ENCODE assay signal across 13 cellular contexts in genomic region chr11:72762641-72763304, GRCh38. TPM values are rescaled to one million over a fixed set of nuclear protein-coding genes. Genes with fewer than 3 reads are reported as not detected.
DNase-seq lines count a peak whose midpoint lies in the region; ATAC-seq and TF ChIP-seq lines count a peak whose summit lies in the region.
"Had no signal": no experiment of that assay in that cellular context is flagged by ENCODE, and none has a peak within 500 bp of the region (broad histone marks: within the 10 kb centered on the region; RNA-seq: fewer than 3 reads in every experiment).

No MANE protein-coding gene starts in this region.

- no peak for TF ChIP-seq CTCF in neural crest cell (conservative IDR thresholded peaks at IDR 0.05)

- peak; percentile 78 for ATAC-seq in GM21447 (IDR thresholded peaks at IDR 0.05; ENCODE audit: unreplicated experiment)
- ATAC-seq in T-helper 17 cell, result peak; percentile 90
- ATAC-seq in left ventricle myocardium superior, result no peak
- ATAC-seq: HCT116, upper lobe of right lung had no signal

- peaks cover 5% of the 10 kb centered on the region for H3K36me3 Mint-ChIP-seq in activated T-cell treated with anti-CD3 and anti-CD28 coated beads, Interleukin-2, amount 50 U/mL, for 24 hours (ENCODE audit: low read depth)
- H3K36me3 Mint-ChIP-seq in T-helper 17 cell (ENCODE audit: low read depth) (peaks cover 7% of the 10 kb centered on the region), neural crest cell (ENCODE audit: low read depth) (no peaks in the 10 kb centered on the region)

- H3K4me3 ChIP-seq in H7 (ENCODE audit: insufficient read depth, low read depth, low read length), result no peak overlapping the region
- H3K4me3 ChIP-seq: upper lobe of right lung had no signal

- peak overlapping the region; percentile 70 for H3K27ac Mint-ChIP-seq in activated T-cell treated with anti-CD3 and anti-CD28 coated beads, Interleukin-2, amount 50 U/mL, for 24 hours
- H3K27ac Mint-ChIP-seq in T-helper 17 cell (peak overlapping the region; percentile 24), neural crest cell (ENCODE audit: unreplicated experiment) (peak overlapping the region; percentile 27)
- H3K27ac Mint-ChIP-seq: mesothelial cell of epicardium had no signal

- no peaks in the 10 kb centered on the region for H3K27me3 ChIP-seq in H7 (ENCODE audit: control insufficient read depth, insufficient read depth, low read length)
- H3K27me3 ChIP-seq: upper lobe of right lung had no signal

- H3K36me3 ChIP-seq in H7 (replicated peaks; ENCODE audit: control insufficient read depth, insufficient read depth, low read length), result no peaks in the 10 kb centered on the region

- H3K4me1 Mint-ChIP-seq in activated T-cell treated with anti-CD3 and anti-CD28 coated beads, Interleukin-2, amount 50 U/mL, for 24 hours (ENCODE audit: low read depth), result peaks cover 18% of the 10 kb centered on the region
- H3K4me1 Mint-ChIP-seq in T-helper 17 cell (peaks cover 14% of the 10 kb centered on the region), neural crest cell (peaks cover 12% of the 10 kb centered on the region)

- no peak overlapping the region for H3K4me3 Mint-ChIP-seq in activated T-cell treated with anti-CD3 and anti-CD28 coated beads, Interleukin-2, amount 50 U/mL, for 24 hours
- H3K4me3 Mint-ChIP-seq in T-helper 17 cell, result peak overlapping the region; percentile 19
- no peak overlapping the region for H3K4me3 Mint-ChIP-seq in neural crest cell
- H3K4me3 Mint-ChIP-seq: mesothelial cell of epicardium had no signal

- DNase-seq in activated T-cell treated with anti-CD3 and anti-CD28 coated beads, Interleukin-2, amount 50 U/mL, for 24 hours, result no peak
- DNase-seq in activated T-cell treated with anti-CD3 and anti-CD28 coated beads, Interleukin-2, amount 50 U/mL, for 48 hours, result no peak
- DNase-seq in T-helper 17 cell, result no peak
- DNase-seq in neural crest cell (ENCODE audit: low read depth, low spot score), result no peak
- no peak for DNase-seq in left ventricle myocardium superior
- no peak for DNase-seq in H7
- DNase-seq in LoVo (ENCODE audit: low spot score), result no peak
- DNase-seq: aorta, NCI-H524 treated with DMSO at 0.1 percent for 48 hours, upper lobe of right lung had no signal

- H3K27me3 Mint-ChIP-seq in activated T-cell treated with anti-CD3 and anti-CD28 coated beads, Interleukin-2, amount 50 U/mL, for 24 hours, result no peaks in the 10 kb centered on the region
- H3K27me3 Mint-ChIP-seq in T-helper 17 cell (no peaks in the 10 kb centered on the region), neural crest cell (ENCODE audit: low read depth) (no peaks in the 10 kb centered on the region)

- no peaks in the 10 kb centered on the region for H3K9me3 ChIP-seq in T-helper 17 cell (ENCODE audit: control insufficient read depth, low read length, poor library complexity, severe bottlenecking)
- H3K9me3 ChIP-seq: upper lobe of right lung had no signal

- intact Hi-C loops in left ventricle myocardium superior (cut with micrococcal nuclease), result no loop called here

- no peaks in the 10 kb centered on the region for H3K9me3 Mint-ChIP-seq in activated T-cell treated with anti-CD3 and anti-CD28 coated beads, Interleukin-2, amount 50 U/mL, for 24 hours
- H3K9me3 Mint-ChIP-seq in neural crest cell, result no peaks in the 10 kb centered on the region
- H3K9me3 Mint-ChIP-seq: mesothelial cell of epicardium had no signal

RNA-seq across cellular contexts. Expression of gene ARAP1, which starts 10.6 kb away (rescaled TPM):
- total RNA-seq in T-helper 17 cell, result 100 to 1,000 TPM in 1 of 2 donors, 10 to 100 TPM in 1; 93.3 to 108 TPM
- 79.0 and 80.7 TPM in 2 replicates for total RNA-seq in neural crest cell
- 58.9 TPM for total RNA-seq in left ventricle myocardium superior
- total RNA-seq in H7 (2014; rRNA removed; shearing (Covaris generic)), result 85.2 and 85.5 TPM in 2 replicates

RNA-seq across cellular contexts. Expression of gene STARD10, which starts 31.1 kb away (rescaled TPM):
- 10 to 100 TPM; 12.9 to 17.7 TPM for total RNA-seq in T-helper 17 cell
- 12.6 and 13.5 TPM in 2 replicates for total RNA-seq in neural crest cell
- 102 TPM for total RNA-seq in left ventricle myocardium superior
- total RNA-seq in H7 (2014; rRNA removed; shearing (Covaris generic)), result 19.3 and 26.8 TPM in 2 replicates

RNA-seq across cellular contexts. Expression of gene ATG16L2, which starts 51.4 kb away (rescaled TPM):
- total RNA-seq in T-helper 17 cell, result 100 to 1,000 TPM in 1 of 2 donors, 10 to 100 TPM in 1; 95.4 to 121 TPM
- 22.7 and 24.5 TPM in 2 replicates for total RNA-seq in neural crest cell
- total RNA-seq in left ventricle myocardium superior, result 16.3 TPM
- total RNA-seq in H7 (2014; rRNA removed; shearing (Covaris generic)), result 6.2 and 16.0 TPM in 2 replicates
